Comparison of ENCODE assay signal across 9 cellular contexts in the genomic region with DNA sequence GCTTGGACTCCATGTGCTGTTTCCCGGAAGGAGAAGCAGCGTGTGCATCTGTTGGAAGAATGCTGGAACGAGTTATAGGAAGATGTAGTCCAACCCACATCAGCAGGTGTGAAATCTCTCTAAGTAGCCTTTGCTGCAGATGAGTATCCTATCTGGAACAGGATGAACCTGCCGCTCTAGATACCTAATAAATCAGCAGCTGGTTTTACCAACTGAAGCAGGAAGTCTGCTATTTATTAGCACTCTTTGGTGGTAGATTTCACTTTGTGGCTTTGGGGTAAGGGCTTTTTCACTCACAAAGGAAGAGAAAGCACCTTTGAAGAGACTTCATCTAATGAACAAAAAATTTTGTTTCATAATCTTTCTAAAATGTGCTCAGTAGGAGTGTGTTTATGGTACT.
DNase-seq lines count a peak whose midpoint lies in the region; ATAC-seq and TF ChIP-seq lines count a peak whose summit lies in the region.
"Had no signal": no experiment of that assay in that cellular context is flagged by ENCODE, and none has a peak within 500 bp of the region (broad histone marks: within the 10 kb centered on the region; RNA-seq: fewer than 3 reads in every experiment).

No MANE protein-coding gene starts in this region.

- TF ChIP-seq POLR2A in esophagus squamous epithelium (IDR thresholded peaks at IDR 0.05) = no peak

- H3K27me3 Mint-ChIP-seq in HFFc6 (ENCODE audit: insufficient read depth) = no peaks in the 10 kb centered on the region

- peaks cover 0 to 12% (median 0%) of the 10 kb centered on the region in 3 donors for H3K4me1 ChIP-seq in esophagus squamous epithelium
- H3K4me1 ChIP-seq: prostate gland had no signal

- H3K27ac Mint-ChIP-seq in HFFc6 = no peak overlapping the region

- no peaks in the 10 kb centered on the region for H3K9me3 ChIP-seq in esophagus squamous epithelium
- H3K9me3 ChIP-seq: prostate gland had no signal

- intact Hi-C loops in left colon (cut with DNase I, micrococcal nuclease) (no loop called here), esophagus squamous epithelium (cut with DNase I) (no loop called here)

- peaks cover 33% of the 10 kb centered on the region for H3K4me1 Mint-ChIP-seq in HFFc6 (ENCODE audit: low read depth)

- no peak for TF ChIP-seq CTCF in fibroblast of villous mesenchyme (IDR thresholded peaks at IDR 0.05; ENCODE audit: insufficient read depth, low read depth, low read length)
- TF ChIP-seq CTCF in HFFc6 (IDR thresholded peaks at IDR 0.05) = no peak
- no peak for TF ChIP-seq CTCF in esophagus squamous epithelium (IDR thresholded peaks at IDR 0.05)

- WGBS in esophagus squamous epithelium, 2 donors = 43 to 68% methylated on average over 4 of the region's 4 CpGs

- DNase-seq in fibroblast of villous mesenchyme (ENCODE audit: low read depth) (peak; percentile 23), left colon (no peak), NCI-H526 (lab: John Stamatoyannopoulos, UW) (no peak), HFFc6 (no peak), esophagus squamous epithelium (lab: John Stamatoyannopoulos, UW) (no peak)

- H3K27me3 ChIP-seq in esophagus squamous epithelium = no peaks in the 10 kb centered on the region

- no peaks in the 10 kb centered on the region for H3K36me3 Mint-ChIP-seq in HFFc6 (ENCODE audit: low read depth)

- H3K4me3 ChIP-seq in fibroblast of villous mesenchyme (ENCODE audit: low read depth, low read length) (no peak overlapping the region), esophagus squamous epithelium (no peak overlapping the region)
- H3K4me3 ChIP-seq: prostate gland had no signal

- H3K9me3 Mint-ChIP-seq in HFFc6 = no peaks in the 10 kb centered on the region

- H3K27ac ChIP-seq in esophagus squamous epithelium = peak overlapping the region in 1 of 4 donors; percentile 1
- H3K27ac ChIP-seq: prostate gland had no signal

- peaks cover 0 to 83% (median 0%) of the 10 kb centered on the region in 3 donors for H3K36me3 ChIP-seq in esophagus squamous epithelium
- H3K36me3 ChIP-seq: prostate gland had no signal

- ATAC-seq in GM18519 (IDR thresholded peaks at IDR 0.05; ENCODE audit: low FRiP score, unreplicated experiment) (peak; percentile 57), GM21528 (IDR thresholded peaks at IDR 0.05; ENCODE audit: low FRiP score, unreplicated experiment) (peak; percentile 97), HG03571 (IDR thresholded peaks at IDR 0.05; ENCODE audit: unreplicated experiment) (peak; percentile 94), left colon (no peak)

- H3K4me3 Mint-ChIP-seq in HFFc6 = no peak overlapping the region
